In the genomic region with DNA sequence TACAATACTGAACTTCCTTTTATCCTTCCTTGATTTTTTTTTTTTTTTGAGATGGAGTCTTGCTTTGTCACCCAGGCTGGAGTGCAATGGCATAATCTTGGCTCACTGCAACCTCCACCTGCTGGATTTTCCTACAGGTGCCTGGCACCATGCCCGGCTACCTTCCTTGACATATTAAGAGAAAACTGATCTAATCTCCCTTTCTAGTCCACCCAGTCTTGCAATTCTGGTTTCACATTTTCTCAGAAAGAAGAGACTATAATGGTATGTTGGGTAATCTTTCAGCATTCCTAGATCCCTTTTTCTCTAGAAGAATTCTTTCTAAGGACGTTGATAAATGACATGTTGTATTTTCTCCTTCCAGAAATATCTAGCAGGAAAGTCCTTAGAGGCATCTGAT, we compare ENCODE assay signal across 12 cellular contexts. TPM values are rescaled to one million over a fixed set of nuclear protein-coding genes. Genes with fewer than 3 reads are reported as not detected.
DNase-seq lines count a peak whose midpoint lies in the region; ATAC-seq and TF ChIP-seq lines count a peak whose summit lies in the region.
"Had no signal": no experiment of that assay in that cellular context is flagged by ENCODE, and none has a peak within 500 bp of the region (broad histone marks: within the 10 kb centered on the region; RNA-seq: fewer than 3 reads in every experiment).

No MANE protein-coding gene starts in this region.

- H3K27me3 ChIP-seq in CD8-positive, alpha-beta memory T cell (ENCODE audit: insufficient read depth, low read length, poor library complexity, severe bottlenecking): no peaks in the 10 kb centered on the region

- no peaks in the 10 kb centered on the region for H3K9me3 Mint-ChIP-seq in CD8-positive, alpha-beta memory T cell
- no peaks in the 10 kb centered on the region for H3K9me3 Mint-ChIP-seq in activated T-helper 2 cell treated with anti-CD3 and anti-CD28 coated beads, Interferon-gamma antibody, Interleukin-2, Interleukin-4, amounts not matched to agents 10 μg/mL and 5 μg/mL and 100 μg/mL, durations not matched to agents 14 hours and 24 hours and 36 hours
- H3K9me3 Mint-ChIP-seq: nephron had no signal

- H3K4me3 Mint-ChIP-seq in CD8-positive, alpha-beta memory T cell: no peak overlapping the region
- no peak overlapping the region for H3K4me3 Mint-ChIP-seq in activated T-helper 2 cell treated with anti-CD3 and anti-CD28 coated beads, Interferon-gamma antibody, Interleukin-2, Interleukin-4, amounts not matched to agents 10 μg/mL and 5 μg/mL and 100 μg/mL, durations not matched to agents 14 hours and 24 hours and 36 hours (ENCODE audit: low read depth)
- H3K4me3 Mint-ChIP-seq: nephron had no signal

- no peak overlapping the region for H3K4me3 ChIP-seq in CD8-positive, alpha-beta memory T cell (ENCODE audit: low read length)

- TF ChIP-seq CTCF in VCaP (conservative IDR thresholded peaks at IDR 0.05): no peak
- TF ChIP-seq CTCF in omental fat pad (IDR thresholded peaks at IDR 0.05): no peak

- no peak overlapping the region for H3K27ac ChIP-seq in CD8-positive, alpha-beta memory T cell (ENCODE audit: low read depth, low read length)
- H3K27ac ChIP-seq in VCaP: peak overlapping the region; percentile 82

- no peaks in the 10 kb centered on the region for H3K9me3 ChIP-seq in CD8-positive, alpha-beta memory T cell (ENCODE audit: low read length)

- POLR2A ChIA-PET in CD8-positive, alpha-beta memory T cell (lab: Charles Lee): interaction anchor here (0.8 to 1.4 kb wide), 3 partner anchors 10 to 12 kb away, joined by 3 to 4 read pairs (median 3); partner anchors contain the start of gene HSPA8

- H3K27ac Mint-ChIP-seq in CD8-positive, alpha-beta memory T cell: peak overlapping the region; percentile 80 to 98 (median 94)
- no peak overlapping the region for H3K27ac Mint-ChIP-seq in activated T-helper 2 cell treated with anti-CD3 and anti-CD28 coated beads, Interferon-gamma antibody, Interleukin-2, Interleukin-4, amounts not matched to agents 10 μg/mL and 5 μg/mL and 100 μg/mL, durations not matched to agents 14 hours and 24 hours and 36 hours

- peak; percentile 15 for ATAC-seq in omental fat pad (ENCODE audit: low FRiP score)

- H3K4me1 ChIP-seq in CD8-positive, alpha-beta memory T cell (ENCODE audit: insufficient read depth, low read length): peaks cover 49% of the 10 kb centered on the region

- in situ Hi-C loops in G401 (cut with HindIII; ENCODE audit: low sequenced_read_pairs): no loop called here

- CTCF ChIA-PET in CD8-positive, alpha-beta memory T cell (lab: Charles Lee): interaction anchor here (0.8 to 2.3 kb wide), 5 partner anchors 11 to 31 kb away, joined by 3 to 11 read pairs (median 7); no protein-coding TSS in a partner anchor

- peaks cover 48 to 65% (median 62%) of the 10 kb centered on the region in 3 donors for H3K4me1 Mint-ChIP-seq in CD8-positive, alpha-beta memory T cell
- peaks cover 53% of the 10 kb centered on the region for H3K4me1 Mint-ChIP-seq in activated T-helper 2 cell treated with anti-CD3 and anti-CD28 coated beads, Interferon-gamma antibody, Interleukin-2, Interleukin-4, amounts not matched to agents 10 μg/mL and 5 μg/mL and 100 μg/mL, durations not matched to agents 14 hours and 24 hours and 36 hours (ENCODE audit: low read depth)

- H3K36me3 Mint-ChIP-seq in CD8-positive, alpha-beta memory T cell: peaks cover 0 to 5% (median 4%) of the 10 kb centered on the region in 3 donors
- peaks cover 4% of the 10 kb centered on the region for H3K36me3 Mint-ChIP-seq in activated T-helper 2 cell treated with anti-CD3 and anti-CD28 coated beads, Interferon-gamma antibody, Interleukin-2, Interleukin-4, amounts not matched to agents 10 μg/mL and 5 μg/mL and 100 μg/mL, durations not matched to agents 14 hours and 24 hours and 36 hours (ENCODE audit: low read depth)

- intact Hi-C loops in activated T-helper 2 cell treated with anti-CD3 and anti-CD28 coated beads, Interferon-gamma antibody, Interleukin-2, Interleukin-4, amounts not matched to agents 10 μg/mL and 5 μg/mL and 100 μg/mL, durations not matched to agents 14 hours and 24 hours and 36 hours (cut with micrococcal nuclease): no loop called here

- no peaks in the 10 kb centered on the region for H3K36me3 ChIP-seq in CD8-positive, alpha-beta memory T cell (ENCODE audit: insufficient read depth, low read length)

- H3K27me3 Mint-ChIP-seq in CD8-positive, alpha-beta memory T cell: peaks cover 0 to 2% of the 10 kb centered on the region in 2 donors
- H3K27me3 Mint-ChIP-seq in activated T-helper 2 cell treated with anti-CD3 and anti-CD28 coated beads, Interferon-gamma antibody, Interleukin-2, Interleukin-4, amounts not matched to agents 10 μg/mL and 5 μg/mL and 100 μg/mL, durations not matched to agents 14 hours and 24 hours and 36 hours (ENCODE audit: low read depth): no peaks in the 10 kb centered on the region

- no peak for DNase-seq in CD8-positive, alpha-beta memory T cell
- DNase-seq in G401 (ENCODE audit: low spot score) (peak; percentile 74), omental fat pad (ENCODE audit: low spot score) (no peak), NCI-H187 (lab: John Stamatoyannopoulos, UW) (no peak)
- no peak for DNase-seq in activated T-helper 2 cell treated with anti-CD3 and anti-CD28 coated beads, Interferon-gamma antibody, Interleukin-2, Interleukin-4, amounts not matched to agents 10 μg/mL and 5 μg/mL and 100 μg/mL, durations not matched to agents 14 hours and 24 hours and 36 hours (ENCODE audit: low spot score)
- no peak for DNase-seq in activated CD8-positive, alpha-beta memory T cell treated with anti-CD3 and anti-CD28 coated beads, Interleukin-2, amount 50 U/mL, for 4 hours
- DNase-seq: activated CD4-positive, CD25-positive, alpha-beta regulatory T cell treated with anti-CD3 and anti-CD28 coated beads, Interleukin-2, amount 50 U/mL, for 72 hours; head of caudate nucleus; kidney glomerular epithelial cell; NCI-H1417 treated with DMSO at 0.1 percent for 48 hours had no signal

RNA-seq across cellular contexts. Expression of gene HSPA8, which starts 10.3 kb away (rescaled TPM):
- total RNA-seq in CD8-positive, alpha-beta memory T cell: 1,000 to 10,000 TPM; 3,972 to 4,236 TPM
- 1,494 TPM for polyA plus RNA-seq in CD8-positive, alpha-beta memory T cell
- total RNA-seq in G401 (2014; rRNA removed; shearing (Covaris generic)): 2,144 and 3,148 TPM in 2 replicates
- total RNA-seq in omental fat pad: 1,000 to 10,000 TPM in 2 of 4 donors, 100 to 1,000 TPM in 2; 751 to 1,858 (median 1,218) TPM
- 3,975 and 4,013 TPM in 2 replicates for total RNA-seq in activated T-helper 2 cell treated with anti-CD3 and anti-CD28 coated beads, Interferon-gamma antibody, Interleukin-2, Interleukin-4, amounts not matched to agents 10 μg/mL and 5 μg/mL and 100 μg/mL, durations not matched to agents 14 hours and 24 hours and 36 hours
